8 cellular contexts compared by ENCODE assay signal in the genomic region with DNA sequence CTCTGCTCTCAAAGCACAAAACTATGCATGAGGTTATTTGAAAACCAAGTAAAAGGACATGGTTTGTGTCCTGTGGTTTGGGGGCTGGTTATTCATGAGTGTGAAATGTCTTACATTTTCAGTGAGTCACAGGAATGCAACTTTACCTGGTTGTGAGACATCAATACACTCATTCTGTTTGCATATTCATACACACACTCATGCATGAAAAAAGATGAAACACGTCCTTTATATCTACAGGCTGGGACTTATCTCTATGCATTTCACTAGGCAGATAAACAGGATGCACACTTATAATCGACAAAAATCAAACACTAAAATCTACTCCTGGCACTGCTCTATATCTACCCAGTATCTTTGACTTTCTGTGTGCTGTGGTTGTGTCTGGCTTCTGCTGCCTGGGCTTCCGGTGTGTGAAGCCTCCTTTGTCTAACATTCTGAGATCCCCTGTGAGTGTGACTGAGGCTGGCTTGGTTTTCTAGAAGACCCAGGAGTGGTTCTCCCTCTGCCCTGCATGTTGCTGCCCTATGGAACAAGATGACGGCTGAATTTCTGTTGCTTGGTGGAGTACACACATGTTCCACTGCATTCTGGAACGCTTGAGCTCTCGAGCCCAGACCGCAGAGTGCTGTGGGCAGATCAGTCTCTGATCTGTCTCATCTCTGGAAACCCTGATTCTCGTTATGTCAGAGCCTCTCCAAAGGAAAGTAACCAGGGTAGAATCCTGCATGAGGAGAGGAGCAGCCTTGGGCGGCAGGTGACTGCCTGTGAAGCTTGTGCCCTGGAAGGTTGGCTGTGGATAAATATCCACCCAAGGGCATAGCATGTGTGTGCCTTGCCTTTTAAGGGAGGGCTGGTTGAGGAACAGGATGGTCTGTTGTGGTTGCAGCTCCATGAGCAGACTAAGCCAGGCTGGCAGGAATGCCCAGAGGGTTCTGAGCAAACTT. TPM values are rescaled to one million over a fixed set of nuclear protein-coding genes. Genes with fewer than 3 reads are reported as not detected.
DNase-seq lines count a peak whose midpoint lies in the region; ATAC-seq and TF ChIP-seq lines count a peak whose summit lies in the region.

No MANE protein-coding gene starts in this region.

- intact Hi-C loops in activated CD4-positive, alpha-beta T cell treated with anti-CD3 and anti-CD28 coated beads for 36 hours (cut with DNase I, micrococcal nuclease), result loop anchor here (1.0 to 10.0 kb wide), 22 partner anchors 8 to 1230 kb away; a partner anchor contains a TSS
- intact Hi-C loops in ovary (cut with DNase I), result no loop called here

- H3K27ac ChIP-seq in ovary, result no peak overlapping the region

- H3K36me3 ChIP-seq in ovary, result no peaks in the 10 kb centered on the region

- TF ChIP-seq POLR2A in ovary (IDR thresholded peaks at IDR 0.05), result no peak

- 61 to 77% (median 65%) methylated on average over 9 of the region's 9 CpGs for WGBS in ovary, 3 donors

- H3K27me3 ChIP-seq in ovary, result no peaks in the 10 kb centered on the region

- CTCF ChIA-PET in activated CD4-positive, alpha-beta T cell treated with anti-CD3 and anti-CD28 coated beads for 36 hours (lab: Charles Lee), result interaction anchor here (0.8 to 6.7 kb wide), 9 partner anchors 13 to 107 kb away, joined by 3 to 39 read pairs (median 7); a partner anchor contains a TSS

- H3K4me3 Mint-ChIP-seq in activated CD4-positive, alpha-beta T cell treated with anti-CD3 and anti-CD28 coated beads for 36 hours, result peak overlapping the region; percentile 56
- H3K4me3 Mint-ChIP-seq in effector memory CD8-positive, alpha-beta T cell, result peak overlapping the region; percentile 74 to 83

- TF ChIP-seq CTCF in ovary (IDR thresholded peaks at IDR 0.05), result no peak

- no peak overlapping the region for H3K4me3 ChIP-seq in ovary

- peaks cover 14% of the 10 kb centered on the region for H3K9me3 Mint-ChIP-seq in activated CD4-positive, alpha-beta T cell treated with anti-CD3 and anti-CD28 coated beads for 36 hours (ENCODE audit: low read depth)
- no peaks in the 10 kb centered on the region for H3K9me3 Mint-ChIP-seq in effector memory CD8-positive, alpha-beta T cell

- no peak for TF ChIP-seq EP300 in ovary (IDR thresholded peaks at IDR 0.05)

- no peaks in the 10 kb centered on the region for H3K9me3 ChIP-seq in ovary

- ATAC-seq in GM19043 (IDR thresholded peaks at IDR 0.05; ENCODE audit: low read depth, unreplicated experiment) (peak; percentile 36), HG03442 (IDR thresholded peaks at IDR 0.05; ENCODE audit: unreplicated experiment) (peak; percentile 84), GM21737 (IDR thresholded peaks at IDR 0.05; ENCODE audit: unreplicated experiment) (no peak)
- ATAC-seq in activated CD4-positive, alpha-beta T cell treated with anti-CD3 and anti-CD28 coated beads for 36 hours, result peak; percentile 83
- ATAC-seq in effector memory CD8-positive, alpha-beta T cell (replicated peaks), result peak; percentile 81

- peaks cover 22% of the 10 kb centered on the region for H3K27me3 Mint-ChIP-seq in activated CD4-positive, alpha-beta T cell treated with anti-CD3 and anti-CD28 coated beads for 36 hours
- no peaks in the 10 kb centered on the region for H3K27me3 Mint-ChIP-seq in effector memory CD8-positive, alpha-beta T cell

- H3K4me1 Mint-ChIP-seq in activated CD4-positive, alpha-beta T cell treated with anti-CD3 and anti-CD28 coated beads for 36 hours, result peaks cover 73% of the 10 kb centered on the region
- H3K4me1 Mint-ChIP-seq in effector memory CD8-positive, alpha-beta T cell (ENCODE audit: low read depth in 2 of 2), result peaks cover 57 to 66% of the 10 kb centered on the region in 2 donors

- H3K27ac Mint-ChIP-seq in activated CD4-positive, alpha-beta T cell treated with anti-CD3 and anti-CD28 coated beads for 36 hours, result peak overlapping the region; percentile 99
- H3K27ac Mint-ChIP-seq in effector memory CD8-positive, alpha-beta T cell, result peak overlapping the region; percentile 84 to 86

- peaks cover 9% of the 10 kb centered on the region for H3K36me3 Mint-ChIP-seq in activated CD4-positive, alpha-beta T cell treated with anti-CD3 and anti-CD28 coated beads for 36 hours (ENCODE audit: low read depth)
- peaks cover 6% of the 10 kb centered on the region for H3K36me3 Mint-ChIP-seq in effector memory CD8-positive, alpha-beta T cell (ENCODE audit: insufficient read depth)

- DNase-seq in activated CD4-positive, alpha-beta T cell treated with anti-CD3 and anti-CD28 coated beads for 36 hours, result peak; percentile 91
- peak; percentile 39 to 58 (median 50) for DNase-seq in effector memory CD8-positive, alpha-beta T cell
- DNase-seq in stimulated activated CD4-positive, alpha-beta T cell treated with anti-CD3 and anti-CD28 coated beads, Interleukin-2, amount 100 ng/mL, for 48 hours, result peak; percentile 68 to 71
- no peak for DNase-seq in ovary
- DNase-seq in NCI-H1930 (lab: John Stamatoyannopoulos, UW), result no peak

- H3K4me1 ChIP-seq in ovary (ENCODE audit: insufficient read depth), result no peaks in the 10 kb centered on the region

- POLR2A ChIA-PET in activated CD4-positive, alpha-beta T cell treated with anti-CD3 and anti-CD28 coated beads for 36 hours (lab: Charles Lee), result interaction anchor here (0.5 to 3.6 kb wide), 9 partner anchors 20 to 1230 kb away, joined by 3 to 25 read pairs (median 3); a partner anchor contains a TSS

RNA-seq across cellular contexts. Expression of a gene that starts 19.7 kb away (rescaled TPM):
- 1 to 10 TPM; 3.6 to 4.0 TPM for total RNA-seq in activated CD4-positive, alpha-beta T cell treated with anti-CD3 and anti-CD28 coated beads for 36 hours
- total RNA-seq in ovary, result under 1 TPM in 3 of 7 donors, not detected in 4; 0.23 to 0.34 (median 0.31) TPM
- under 1 TPM; 0.07 to 0.83 TPM for polyA plus RNA-seq in ovary

Comparison
In these comparisons a context has a peak if more than half of its experiments do, and no peak if none do; other contexts are left out.
1. DNase-seq: peak in activated CD4-positive, alpha-beta T cell treated with anti-CD3 and anti-CD28 coated beads for 36 hours (single experiment), effector memory CD8-positive, alpha-beta T cell (3 of 3) and stimulated activated CD4-positive, alpha-beta T cell treated with anti-CD3 and anti-CD28 coated beads, Interleukin-2, amount 100 ng/mL, for 48 hours (2 of 2); none in ovary (0 of 5) and NCI-H1930 (0 of 2).
2. intact Hi-C loops: an anchor here in activated CD4-positive, alpha-beta T cell treated with anti-CD3 and anti-CD28 coated beads for 36 hours (1.0 to 10.0 kb wide); none called in ovary.